In genomic region chr2:37156857-37157714, GRCh38 we compare ENCODE assay signal across 8 cellular contexts. TPM values are rescaled to one million over a fixed set of nuclear protein-coding genes. Genes with fewer than 3 reads are reported as not detected.
DNase-seq lines count a peak whose midpoint lies in the region; ATAC-seq and TF ChIP-seq lines count a peak whose summit lies in the region.

Gene EIF2AK2, minus strand, starts transcription at chr2:37156980. Its CDS starts 9,174 bp downstream, at chr2:37147806.

- H3K9me3 ChIP-seq in breast epithelium = no peaks in the 10 kb centered on the region
- H3K9me3 ChIP-seq in iPS-20b (ENCODE audit: insufficient read depth, low read depth, low read length) = no peaks in the 10 kb centered on the region

- H3K27me3 ChIP-seq in breast epithelium (no peaks in the 10 kb centered on the region), iPS-20b (ENCODE audit: insufficient read depth, low read length) (0 out of 2 replicates have a peak, but pooled peaks cover 5% of the 10 kb centered on the region)

- H3K27ac ChIP-seq in VCaP = peak within 1 kb of the TSS; percentile 98
- H3K27ac ChIP-seq in breast epithelium = peak within 1 kb of the TSS; percentile 91 to 94
- H3K27ac ChIP-seq in iPS-20b (ENCODE audit: low read length) = no peak within 1 kb of the TSS
- H3K27ac ChIP-seq in skin epidermis = peak within 1 kb of the TSS; percentile 47 to 98 (median 91)

- H3K4me1 ChIP-seq in breast epithelium (peaks cover 0 to 5% of the 10 kb centered on the region in 2 donors), iPS-20b (ENCODE audit: insufficient read depth, low read length) (peaks cover 6% of the 10 kb centered on the region; the same call in 1 of the 2 replicates)

- no peak for TF ChIP-seq POLR2A in breast epithelium (IDR thresholded peaks at IDR 0.05)

- intact Hi-C loops in breast epithelium (cut with DNase I; ENCODE audit: low total_unique reads) = no loop called here

- TF ChIP-seq CTCF in VCaP (conservative IDR thresholded peaks at IDR 0.05) (no peak), breast epithelium (IDR thresholded peaks at IDR 0.05) (no peak)

- ATAC-seq in GM18870 (IDR thresholded peaks at IDR 0.05; ENCODE audit: unreplicated experiment) (peak; percentile 74), HG03103 (IDR thresholded peaks at IDR 0.05; ENCODE audit: low read depth, unreplicated experiment) (peak; percentile 78)

- H3K36me3 ChIP-seq in breast epithelium (no peaks in the 10 kb centered on the region), iPS-20b (ENCODE audit: insufficient read depth, low read depth, low read length) (peaks cover 5% of the 10 kb centered on the region; the same call in 1 of the 2 replicates)

- DNase-seq in ACHN (peak; percentile 94), NCI-H2171 treated with DMSO at 0.1 percent for 48 hours (lab: John Stamatoyannopoulos, UW) (peak; percentile 80), breast epithelium (ENCODE audit: low spot score in 2 of 2) (peak; percentile 73 to 84)

- H3K4me3 ChIP-seq in breast epithelium = peak within 1 kb of the TSS; percentile 78 to 98 (median 94)
- peak within 1 kb of the TSS; percentile 83 for H3K4me3 ChIP-seq in iPS-20b (ENCODE audit: low read length)
- peak within 1 kb of the TSS; percentile 83 to 96 (median 91) for H3K4me3 ChIP-seq in skin epidermis

- in situ Hi-C loops in ACHN (cut with HindIII; ENCODE audit: low pct_ligation_motif_present, low pct_unique_long_range_greater_than_20kb, low sequenced_read_pairs) = no loop called here

- H3K9ac ChIP-seq in iPS-20b (ENCODE audit: low read depth, low read length) = peak within 1 kb of the TSS; percentile 76; the same call in 1 of the 2 replicates

RNA-seq across cellular contexts. Expression of gene EIF2AK2, which starts in this region (rescaled TPM):
- total RNA-seq in breast epithelium = 10 to 100 TPM; 22.3 to 33.2 (median 23.5) TPM
